9 cellular contexts compared by ENCODE assay signal in the genomic region with DNA sequence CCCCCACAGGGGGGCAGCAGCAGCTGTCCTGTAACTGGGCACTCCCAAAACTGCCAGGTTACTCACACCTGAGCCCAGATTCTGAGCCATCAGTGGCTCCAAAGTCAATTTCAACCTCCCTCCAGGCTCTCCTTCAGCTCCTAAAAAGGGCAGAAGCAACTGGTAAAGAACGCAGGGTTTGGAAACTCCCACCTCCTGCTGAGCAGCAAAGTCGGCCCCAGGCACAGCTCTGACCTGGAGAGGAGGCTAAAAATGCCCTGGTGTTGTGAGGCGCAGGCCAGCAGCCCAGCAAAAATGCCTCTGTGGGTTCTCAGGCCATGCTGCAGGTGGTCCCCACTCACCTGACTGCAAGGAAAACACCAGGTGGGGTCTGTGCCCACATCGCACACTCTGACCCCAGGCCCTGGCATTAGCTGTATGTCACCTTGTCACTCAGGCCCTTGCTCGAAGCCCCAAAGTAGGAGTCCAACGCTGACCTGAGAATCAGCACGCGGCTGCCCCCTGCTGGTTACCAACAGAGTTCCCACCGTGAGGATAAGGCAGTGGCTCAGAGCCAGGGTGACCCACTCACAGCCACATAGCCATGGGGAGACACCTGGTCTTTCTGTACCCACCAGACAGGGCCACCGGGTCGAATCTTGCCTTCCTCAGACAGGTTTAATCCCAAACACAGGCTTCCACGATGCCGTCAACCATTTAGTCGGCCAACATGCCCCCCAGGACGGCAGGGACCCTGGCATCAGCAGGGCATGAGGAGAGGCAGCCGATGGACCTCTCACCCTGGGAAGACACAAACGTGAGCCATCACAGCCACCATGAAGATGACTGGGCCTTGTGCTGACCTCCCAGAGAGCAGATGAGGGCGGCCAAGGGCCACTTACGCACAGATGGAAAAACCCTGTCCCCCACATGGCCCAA. TPM values are rescaled to one million over a fixed set of nuclear protein-coding genes. Genes with fewer than 3 reads are reported as not detected.
DNase-seq lines count a peak whose midpoint lies in the region; ATAC-seq and FAIRE-seq lines count a peak whose summit lies in the region.
"Had no signal": no experiment of that assay in that cellular context is flagged by ENCODE, and none has a peak within 500 bp of the region (broad histone marks: within the 10 kb centered on the region; RNA-seq: fewer than 3 reads in every experiment).

No MANE protein-coding gene starts in this region.

- no peak for FAIRE-seq in small intestine (lab: Jason Lieb, UNC)

- 67% methylated on average over 19 of the region's 19 CpGs for WGBS in HUES64
- WGBS in right cardiac atrium: 55% methylated on average over 19 of the region's 19 CpGs
- 63 to 64% (median 64%) methylated on average over 19 of the region's 19 CpGs for WGBS in small intestine, 3 donors

- H3K27me3 ChIP-seq in HUES64 (ENCODE audit: insufficient read depth, low read length) (no peaks in the 10 kb centered on the region), right cardiac atrium (ENCODE audit: control insufficient read depth, insufficient read depth) (no peaks in the 10 kb centered on the region), small intestine (ENCODE audit: control insufficient read depth in 2 of 2, insufficient read depth in 2 of 2, low read length in 2 of 2) (no peaks in the 10 kb centered on the region)
- H3K27me3 ChIP-seq: SJSA1 had no signal

- H3K4me3 ChIP-seq in HUES64 (ENCODE audit: low read length): no peak overlapping the region
- H3K4me3 ChIP-seq in right cardiac atrium (ENCODE audit: low read length): no peak overlapping the region
- no peak overlapping the region for H3K4me3 ChIP-seq in small intestine (ENCODE audit: low read depth in 1 of 2, low read length in 2 of 2)
- H3K4me3 ChIP-seq: SJSA1 had no signal

- ATAC-seq in right cardiac atrium (peak; percentile 52 to 61), GM19395 (IDR thresholded peaks at IDR 0.05; ENCODE audit: unreplicated experiment) (no peak), GM19324 (IDR thresholded peaks at IDR 0.05; ENCODE audit: low FRiP score, unreplicated experiment) (no peak)

- H3K9me3 ChIP-seq in HUES64 (ENCODE audit: insufficient read depth, low read depth, low read length) (no peaks in the 10 kb centered on the region), right cardiac atrium (ENCODE audit: control insufficient read depth, low read length) (no peaks in the 10 kb centered on the region), small intestine (ENCODE audit: control insufficient read depth, low read depth) (no peaks in the 10 kb centered on the region)
- H3K9me3 ChIP-seq: SJSA1 had no signal

- H3K9ac ChIP-seq in HUES64 (ENCODE audit: low read depth, low read length): no peak overlapping the region

- H3K27ac ChIP-seq in HUES64 (ENCODE audit: low read depth, low read length) (peak overlapping the region; percentile 65; the same call in 1 of the 2 replicates), right cardiac atrium (ENCODE audit: low read length) (peak overlapping the region; percentile 80), small intestine (ENCODE audit: low read depth in 1 of 2, low read length in 1 of 2) (no peak overlapping the region)
- H3K27ac ChIP-seq: SJSA1 had no signal

- in situ Hi-C loops in Caki2 (cut with HindIII; ENCODE audit: low pct_unique_long_range_greater_than_20kb, low sequenced_read_pairs): no loop called here

- intact Hi-C loops in right cardiac atrium (cut with DNase I): no loop called here

- peak; percentile 51 for DNase-seq in Caki2 (ENCODE audit: low read depth)
- DNase-seq in T-helper 1 cell: peak; percentile 40 to 64 (median 53)
- peak in 37 of 56 donors; percentile 17 to 80 (median 45) for DNase-seq in amygdala (lab: John Stamatoyannopoulos, UW)
- peak; percentile 83 to 91 (median 90) for DNase-seq in right cardiac atrium
- DNase-seq in small intestine: peak; percentile 75

- H3K4me1 ChIP-seq in HUES64 (ENCODE audit: insufficient read depth, low read length) (no peaks in the 10 kb centered on the region), right cardiac atrium (ENCODE audit: control insufficient read depth, insufficient read depth, low read length) (no peaks in the 10 kb centered on the region), small intestine (ENCODE audit: control insufficient read depth in 2 of 2, insufficient read depth in 1 of 2, low read depth in 1 of 2, low read length in 1 of 2) (no peaks in the 10 kb centered on the region)

- H3K36me3 ChIP-seq in HUES64 (ENCODE audit: insufficient read depth, low read length): peaks cover 50% of the 10 kb centered on the region
- H3K36me3 ChIP-seq in small intestine (ENCODE audit: control insufficient read depth in 2 of 2, insufficient read depth in 2 of 2, low read length in 2 of 2): peaks cover 13 to 14% of the 10 kb centered on the region in 2 donors

RNA-seq across cellular contexts. Expression of a gene that starts 11.1 kb away (rescaled TPM):
- 26.0 and 33.1 TPM in 2 replicates for total RNA-seq in Caki2 (2014; rRNA removed; shearing (Covaris generic); ENCODE audit: low replicate concordance)
- 25.8 TPM for polyA plus RNA-seq in HUES64 (2013, experiment 1 of 2)
- 21.9 TPM for polyA plus RNA-seq in HUES64 (2013, experiment 2 of 2)
- 10 to 100 TPM; 21.0 to 26.7 (median 25.3) TPM for total RNA-seq in right cardiac atrium
- polyA plus RNA-seq in right cardiac atrium (24.6 TPM), small intestine (10 to 100 TPM in 1 of 3 donors, 1 to 10 TPM in 2; 2.7 to 18.2 (median 7.8) TPM)

RNA-seq across cellular contexts. Expression of a gene that starts 27.6 kb away (rescaled TPM):
- not detected in 2 replicates for total RNA-seq in Caki2 (2014; rRNA removed; shearing (Covaris generic); ENCODE audit: low replicate concordance)
- polyA plus RNA-seq in HUES64 (2013, experiment 1 of 2): 0.85 TPM
- polyA plus RNA-seq in HUES64 (2013, experiment 2 of 2): 0.63 TPM
- total RNA-seq in right cardiac atrium: 100 to 1,000 TPM; 274 to 342 (median 287) TPM
- polyA plus RNA-seq in right cardiac atrium (309 TPM), small intestine (1 to 10 TPM in 2 of 3 donors, under 1 TPM in 1; 0.45 to 2.7 (median 2.1) TPM)
- total RNA-seq: SJSA1 had no signal

RNA-seq across cellular contexts. Expression of a gene that starts 56.5 kb away (rescaled TPM):
- total RNA-seq in Caki2 (2014; rRNA removed; shearing (Covaris generic); ENCODE audit: low replicate concordance): 144 and 154 TPM in 2 replicates
- 8.2 TPM for polyA plus RNA-seq in HUES64 (2013, experiment 1 of 2)
- 10.0 TPM for polyA plus RNA-seq in HUES64 (2013, experiment 2 of 2)
- total RNA-seq in right cardiac atrium: 10 to 100 TPM; 12.6 to 21.4 (median 18.3) TPM
- polyA plus RNA-seq in right cardiac atrium: 19.1 TPM
- 100 to 1,000 TPM in 2 of 3 donors, 10 to 100 TPM in 1; 45.5 to 125 (median 122) TPM for polyA plus RNA-seq in small intestine

Comparison
In these comparisons a context has a peak if more than half of its experiments do, and no peak if none do; other contexts are left out.
1. H3K27ac ChIP-seq: peak in HUES64 (single experiment) and right cardiac atrium (single experiment); none in small intestine (0 of 2).
2. ATAC-seq: peak in right cardiac atrium (2 of 2); none in GM19395 (single experiment) and GM19324 (single experiment).
3. RNA of a gene that starts 27.6 kb away (total RNA-seq): 274 to 342 TPM in right cardiac atrium; not detected in Caki2; every median in the first group is over 100 times any median in the second.
4. Peak in every context shown above with its lines, with median percentiles within 50 percentile points of each other: DNase-seq.